1 cellular context compared by ENCODE assay signal in the genomic region with DNA sequence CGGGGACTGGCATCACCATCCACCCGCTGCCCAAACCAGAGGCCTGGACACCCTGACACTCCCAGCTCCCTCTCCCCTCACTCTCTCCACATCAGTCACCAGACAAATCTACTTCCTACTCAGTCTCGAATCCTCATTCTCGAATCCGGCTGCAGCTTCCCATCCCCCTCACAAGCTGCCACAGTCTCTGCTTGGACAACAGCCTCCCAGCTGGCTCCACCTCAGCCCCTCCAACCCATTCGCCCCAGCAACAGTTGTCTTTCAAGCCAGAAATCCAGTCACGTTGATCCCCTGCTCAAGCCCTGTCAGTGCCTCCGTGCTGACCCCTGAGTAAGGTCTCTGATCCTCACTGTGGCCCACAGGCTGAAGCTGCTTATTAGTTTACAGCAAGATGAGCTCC.
TF ChIP-seq lines count a peak whose summit lies in the region.

No MANE protein-coding gene starts in this region.

TF ChIP-seq in GM23338, 12 proteins besides CTCF, POLR2A, EP300 and RAD21 (continued from another document):
- TF ChIP-seq ETS1 (IDR thresholded peaks at IDR 0.05) (no peak), REST (IDR thresholded peaks at IDR 0.05; ENCODE audit: unreplicated experiment) (no peak)
TF ChIP-seq in GM23338: peak in this region for 0.
